Comparison of ENCODE assay signal across 8 cellular contexts in the genomic region with DNA sequence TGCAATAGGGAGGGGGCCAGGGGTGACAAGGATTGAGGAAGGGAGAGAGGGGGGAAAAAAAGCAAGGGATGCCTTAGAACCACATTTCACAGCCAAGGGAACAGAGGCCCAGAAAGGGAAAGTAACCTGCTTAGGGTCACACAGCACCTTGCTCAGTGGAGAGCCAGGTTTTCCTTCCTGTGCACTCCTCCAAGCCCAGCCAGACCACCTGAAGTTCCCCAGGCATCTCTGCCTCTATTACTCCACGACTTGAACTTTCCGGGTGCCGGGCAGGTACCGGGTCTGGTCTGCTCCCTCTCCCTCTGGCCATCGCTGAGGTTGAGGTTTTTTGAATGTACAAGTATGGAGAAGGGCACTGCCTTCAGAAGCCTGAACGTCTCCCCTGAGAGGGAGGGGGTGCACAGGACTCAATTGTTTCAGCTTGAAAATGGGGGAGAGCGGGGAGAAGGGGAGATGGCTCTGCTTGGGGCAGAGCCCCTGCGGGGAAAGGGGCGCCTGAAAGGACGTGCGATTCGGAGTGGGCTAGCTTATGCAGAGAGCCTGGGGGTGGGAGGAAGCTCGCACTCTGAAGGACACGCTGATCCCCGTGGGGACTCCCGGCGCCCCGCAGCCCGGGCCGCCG. TPM values are rescaled to one million over a fixed set of nuclear protein-coding genes. Genes with fewer than 3 reads are reported as not detected.
DNase-seq lines count a peak whose midpoint lies in the region; ATAC-seq, FAIRE-seq and TF ChIP-seq lines count a peak whose summit lies in the region.

No MANE protein-coding gene starts in this region.

- H2BK5ac ChIP-seq in mesendoderm (ENCODE audit: low read length) = peak overlapping the region; percentile 81

- H3K9ac ChIP-seq in GM12878 (ENCODE audit: control insufficient read depth, insufficient read depth, low read length) (peak overlapping the region; percentile 96), mesendoderm (ENCODE audit: low read length) (peak overlapping the region; percentile 94)

- H3K23ac ChIP-seq in mesendoderm (ENCODE audit: low read length) = peak overlapping the region; percentile 20

- H3K56ac ChIP-seq in mesendoderm (ENCODE audit: low read length) = peak overlapping the region; percentile 95

- no peaks in the 10 kb centered on the region for H4K20me1 ChIP-seq in GM12878 (ENCODE audit: control insufficient read depth, insufficient read depth)

- in situ Hi-C loops in GM12878 (cut with MboI) = no loop called here

- peak overlapping the region; percentile 73 for H2AFZ ChIP-seq in GM12878 (ENCODE audit: control insufficient read depth, low read depth, low read length)

- intact Hi-C loops in GM12878 (cut with micrococcal nuclease; ENCODE audit: unreplicated experiment) = loop anchor here (1.0 kb wide), 1 partner anchor 207 kb away; a partner anchor contains a TSS

- H2BK120ac ChIP-seq in mesendoderm (ENCODE audit: low read depth, low read length) = peak overlapping the region; percentile 33

- no peak overlapping the region for H4K5ac ChIP-seq in mesendoderm (ENCODE audit: low read length)

- peak overlapping the region; percentile 93 for H2AK5ac ChIP-seq in mesendoderm (ENCODE audit: low read length)

- H3K9me3 ChIP-seq in HEK293 (ENCODE audit: control insufficient read depth, insufficient read depth, low read depth, low read length) (no peaks in the 10 kb centered on the region), GM12878 (replicated peaks; ENCODE audit: control insufficient read depth, insufficient read depth, low read length) (no peaks in the 10 kb centered on the region)

- no TSS peak for BruUV-seq in GM12878 (replicated peaks; lab: Mats Ljungman, UMichigan)

- H3K18ac ChIP-seq in mesendoderm (ENCODE audit: low read length) = peak overlapping the region; percentile 93

- no peak overlapping the region for H2BK15ac ChIP-seq in mesendoderm (replicated peaks; ENCODE audit: low read depth)

- no peak for DNase-seq in GM12878 (ENCODE audit: low read depth, low spot score)
- DNase-seq in mesendoderm = peak; percentile 36
- no peak for DNase-seq in kidney glomerular epithelial cell (lab: John Stamatoyannopoulos, UW)
- DNase-seq in NCI-H2227 treated with DMSO at 0.1 percent for 48 hours (lab: John Stamatoyannopoulos, UW) = no peak

- 17% methylated on average over 16 of the region's 21 CpGs for WGBS in GM12878 (ENCODE audit: insufficient coverage, insufficient replicate concordance, low lambda C conversion rate, missing lambda C conversion rate)
- WGBS in mesendoderm (ENCODE audit: extremely low coverage, insufficient coverage, low lambda C conversion rate) = no CpG with 5 or more reads among the region's 21 CpGs

- peaks cover 9% of the 10 kb centered on the region for H3K79me1 ChIP-seq in mesendoderm (ENCODE audit: low read length)

- no peak for TF ChIP-seq POLR2A in GM12878 (IDR thresholded peaks at IDR 0.05; ENCODE audit: low read depth, low read length)

- RAD21 ChIA-PET in GM12878 (lab: Charles Lee; ENCODE audit: unreplicated experiment) = interaction anchor here (0.6 to 1.2 kb wide), 3 partner anchors 15 to 36 kb away, joined by 3 read pairs; no protein-coding TSS in a partner anchor

- TF ChIP-seq EP300 in GM12878 (IDR thresholded peaks at IDR 0.05; ENCODE audit: borderline replicate concordance in 1 of 2, control insufficient read depth in 1 of 2, low read depth in 2 of 2, low read length in 2 of 2) = no peak

- H3K27me3 ChIP-seq in GM12878 (replicated peaks in 1 of 2; ENCODE audit: control insufficient read depth in 2 of 2, insufficient read depth in 2 of 2, low read length in 1 of 2) (no peaks in the 10 kb centered on the region), mesendoderm (ENCODE audit: insufficient read depth, low read length, poor library complexity) (no peaks in the 10 kb centered on the region)

- POLR2A ChIA-PET in HEK293 (lab: Yijun Ruan, JAX) (interaction anchor here (0.7 to 2.5 kb wide), 6 partner anchors 8 to 90 kb away, joined by 3 to 23 read pairs (median 12); no protein-coding TSS in a partner anchor), GM12878 (lab: Charles Lee) (interaction anchor here (0.6 to 1.9 kb wide), 5 partner anchors 14 to 145 kb away, joined by 3 to 15 read pairs (median 3); no protein-coding TSS in a partner anchor)

- H3K79me2 ChIP-seq in GM12878 (ENCODE audit: control insufficient read depth, insufficient read depth, low read length) (peaks cover 19% of the 10 kb centered on the region), mesendoderm (ENCODE audit: control insufficient read depth, insufficient read depth, low read length) (peaks cover 45% of the 10 kb centered on the region)

- H3K4me1 ChIP-seq in HEK293 (ENCODE audit: control insufficient read depth, insufficient read depth, low read length) = no peaks in the 10 kb centered on the region
- H3K4me1 ChIP-seq in GM12878 (ENCODE audit: control insufficient read depth, insufficient read depth, low read length) = peaks cover 5% of the 10 kb centered on the region
- H3K4me1 ChIP-seq in mesendoderm (ENCODE audit: control insufficient read depth, low read depth, low read length) = peaks cover 43% of the 10 kb centered on the region

- SMC1A ChIA-PET in GM12878 (lab: Charles Lee; ENCODE audit: uncharacterized antibody, unreplicated experiment) = interaction anchor here (1.0 to 1.1 kb wide), 4 partner anchors 15 to 145 kb away, joined by 3 to 4 read pairs (median 4); no protein-coding TSS in a partner anchor

- peak overlapping the region; percentile 71 for H3K27ac ChIP-seq in 22Rv1
- H3K27ac ChIP-seq in HEK293 (ENCODE audit: extremely low read depth, low read depth, low read length) = no peak overlapping the region
- peak overlapping the region; percentile 94 for H3K27ac ChIP-seq in GM12878 (ENCODE audit: control insufficient read depth, insufficient read depth)
- H3K27ac ChIP-seq in mesendoderm (ENCODE audit: low read depth, low read length) = peak overlapping the region; percentile 42

- peak overlapping the region; percentile 75 for H3K4ac ChIP-seq in mesendoderm (ENCODE audit: low read depth, low read length)

- H3K4me2 ChIP-seq in GM12878 (ENCODE audit: control insufficient read depth, insufficient read depth) (peak overlapping the region; percentile 99), mesendoderm (ENCODE audit: low read length) (peak overlapping the region; percentile 75)

- H3K4me3 ChIP-seq in HEK293 (ENCODE audit: low read depth, low read length) (peak overlapping the region; percentile 82), GM12878 (peak overlapping the region; percentile 82), mesendoderm (ENCODE audit: low read length) (peak overlapping the region; percentile 44)

- no peak for TF ChIP-seq CTCF in 22Rv1 (IDR thresholded peaks at IDR 0.05)
- TF ChIP-seq CTCF in HEK293 (tag by site-specific recombination; IDR thresholded peaks at IDR 0.05) = no peak
- TF ChIP-seq CTCF in GM12878 (IDR thresholded peaks at IDR 0.05 in 2 of 3, conservative IDR thresholded peaks at IDR 0.05 in 1 of 3; ENCODE audit: control insufficient read depth in 2 of 3, extremely low read depth in 1 of 3, insufficient read depth in 1 of 3, low read depth in 3 of 3, low read length in 3 of 3) = no peak

- ATAC-seq in GM12878 = peak; percentile 36
- no peak for ATAC-seq in HG02973 (IDR thresholded peaks at IDR 0.05; ENCODE audit: unreplicated experiment)
- ATAC-seq in GM19467 (IDR thresholded peaks at IDR 0.05; ENCODE audit: unreplicated experiment) = no peak

- TF ChIP-seq RAD21 in GM12878 (IDR thresholded peaks at IDR 0.05; ENCODE audit: insufficient read depth, low read depth, low read length) = no peak

- CTCF ChIA-PET in HEK293 (lab: Yijun Ruan, JAX) = interaction anchor here (1.2 to 3.6 kb wide), 4 partner anchors 13 to 169 kb away, joined by 3 to 16 read pairs (median 4); no protein-coding TSS in a partner anchor
- CTCF ChIA-PET in GM12878 (lab: Yijun Ruan, JAX) = interaction anchor here (0.7 to 1.6 kb wide), 9 partner anchors 13 to 1002 kb away, joined by 3 to 7 read pairs (median 4); no protein-coding TSS in a partner anchor

- H3K36me3 ChIP-seq in HEK293 (ENCODE audit: control insufficient read depth in 2 of 2, insufficient read depth in 1 of 2, low read length in 2 of 2) (peaks cover 0 to 25% of the 10 kb centered on the region in 2 experiments; a peak in 1 of 3 replicates), GM12878 (ENCODE audit: control insufficient read depth in 2 of 2, insufficient read depth in 2 of 2, low read length in 1 of 2) (peaks cover 0 to 2% of the 10 kb centered on the region in 2 experiments; a peak in 1 of 4 replicates), mesendoderm (ENCODE audit: control insufficient read depth, insufficient read depth, low read length) (peaks cover 12% of the 10 kb centered on the region)

- H4K8ac ChIP-seq in mesendoderm (ENCODE audit: low read depth, low read length) = peak overlapping the region; percentile 93

- peak; percentile 65 for FAIRE-seq in GM12878 (lab: Jason Lieb, UNC)

RNA-seq across cellular contexts. Expression of a gene that starts 0.5 kb away (rescaled TPM):
- 69.8 and 79.0 TPM in 2 replicates for total RNA-seq in GM12878 (2013; cell fraction: nucleolus; rRNA removed)
- total RNA-seq in GM12878 (2014; rRNA removed) (11.5 and 13.6 TPM in 2 replicates), GM12878 (2014; rRNA removed; fragmentation: Illumina TruSeq; extraction: Trizol) (8.0 and 9.5 TPM in 2 replicates), GM12878 (2021) (17.9 and 18.8 TPM in 2 replicates)
- polyA plus RNA-seq in GM12878 (2011; ENCODE audit: low read depth) = 4.7 TPM
- polyA plus RNA-seq in GM12878 (2011; rRNA removed) (8.1 and 19.8 TPM in 2 replicates), GM12878 (2014; fragmentation: Illumina TruSeq; extraction: Trizol) (9.3 and 11.7 TPM in 2 replicates), GM12878 (2014; fragmentation: Nextera tagmentation; extraction: Ambion mirVana) (1 to 10 TPM in 1 of 2 experiments, under 1 TPM in 1; 0.34 to 1.4 TPM), GM12878 (2014; rRNA removed) (15.2 and 17.2 TPM in 2 replicates), GM12878 (2016; fragmentation: Nextera tagmentation; extraction: Ambion mirVana) (10 to 100 TPM; 13.8 to 18.8 TPM)
- 19.2 and 26.8 TPM in 2 replicates for polyA plus RNA-seq in GM12878 (2011; cell fraction: cytosol; rRNA removed)
- 35.5 and 37.6 TPM in 2 replicates for polyA plus RNA-seq in GM12878 (2011; cell fraction: nucleus; rRNA removed)
- polyA plus RNA-seq in GM12878 (2012) = 14.7 and 24.2 TPM in 2 replicates
- polyA minus RNA-seq in GM12878 (2011; rRNA and poly(A)+ RNA removed) = 14.8 and 16.9 TPM in 2 replicates
- 11.5 and 13.1 TPM in 2 replicates for polyA minus RNA-seq in GM12878 (2011; cell fraction: cytosol; rRNA and poly(A)+ RNA removed)
- 11.2 and 18.3 TPM in 2 replicates for polyA minus RNA-seq in GM12878 (2011; cell fraction: nucleus; rRNA and poly(A)+ RNA removed)
- 398 TPM for polyA plus RNA-seq in mesendoderm (2013, experiment 1 of 2)
- polyA plus RNA-seq in mesendoderm (2013, experiment 2 of 2) = 396 TPM

RNA-seq across cellular contexts. Expression of a gene that starts 35.8 kb away (rescaled TPM):
- total RNA-seq in GM12878 (2013; cell fraction: nucleolus; rRNA removed) = 50.1 and 57.7 TPM in 2 replicates
- 12.3 and 13.7 TPM in 2 replicates for total RNA-seq in GM12878 (2014; rRNA removed)
- 6.2 and 6.3 TPM in 2 replicates for total RNA-seq in GM12878 (2014; rRNA removed; fragmentation: Illumina TruSeq; extraction: Trizol)
- 22.9 and 30.0 TPM in 2 replicates for total RNA-seq in GM12878 (2021)
- 3.3 TPM for polyA plus RNA-seq in GM12878 (2011; ENCODE audit: low read depth)
- 3.5 and 8.0 TPM in 2 replicates for polyA plus RNA-seq in GM12878 (2011; rRNA removed)
- polyA plus RNA-seq in GM12878 (2011; cell fraction: cytosol; rRNA removed) = 6.5 and 7.7 TPM in 2 replicates
- 76.3 and 76.9 TPM in 2 replicates for polyA plus RNA-seq in GM12878 (2011; cell fraction: nucleus; rRNA removed)
- polyA plus RNA-seq in GM12878 (2012) = 8.5 and 11.5 TPM in 2 replicates
- 2.5 and 7.3 TPM in 2 replicates for polyA plus RNA-seq in GM12878 (2014; fragmentation: Illumina TruSeq; extraction: Trizol)
- polyA plus RNA-seq in GM12878 (2014; fragmentation: Nextera tagmentation; extraction: Ambion mirVana) = under 1 TPM; 0.10 to 0.80 TPM
- polyA plus RNA-seq in GM12878 (2014; rRNA removed) = 20.2 and 21.9 TPM in 2 replicates
- 1 to 10 TPM; 1.9 to 4.2 TPM for polyA plus RNA-seq in GM12878 (2016; fragmentation: Nextera tagmentation; extraction: Ambion mirVana)
- 6.4 and 13.3 TPM in 2 replicates for polyA minus RNA-seq in GM12878 (2011; rRNA and poly(A)+ RNA removed)
- polyA minus RNA-seq in GM12878 (2011; cell fraction: cytosol; rRNA and poly(A)+ RNA removed) = 5.7 and 9.9 TPM in 2 replicates
- polyA minus RNA-seq in GM12878 (2011; cell fraction: nucleus; rRNA and poly(A)+ RNA removed) = 12.2 and 21.5 TPM in 2 replicates
- polyA plus RNA-seq in mesendoderm (2013, experiment 1 of 2) = 10.9 TPM
- 11.4 TPM for polyA plus RNA-seq in mesendoderm (2013, experiment 2 of 2)
